1 cellular context compared by ENCODE assay signal in the genomic region with DNA sequence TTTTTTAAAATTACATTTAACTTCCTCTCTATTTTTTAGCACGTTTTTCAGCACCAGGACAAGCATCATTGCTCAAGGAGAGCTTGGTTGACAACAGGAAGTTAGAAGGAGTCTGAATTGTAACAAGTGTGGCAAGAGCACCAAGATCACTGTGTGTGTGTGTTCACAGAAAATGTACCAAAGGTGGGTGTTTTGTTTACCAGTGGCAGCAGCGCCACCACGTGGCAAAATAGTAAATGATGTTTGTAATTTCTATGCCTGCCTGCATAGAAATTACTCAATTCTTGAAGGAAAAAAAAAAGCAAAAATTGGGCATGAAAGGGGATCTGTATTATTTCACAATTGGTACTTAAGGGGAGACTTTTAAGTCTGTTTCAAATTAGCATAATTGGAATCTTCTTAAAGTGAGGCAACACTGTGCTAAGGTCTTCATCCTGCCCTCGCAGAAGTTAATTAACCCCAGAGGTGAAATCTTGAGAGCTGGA.
TF ChIP-seq lines count a peak whose summit lies in the region.

No MANE protein-coding gene starts in this region.

TF ChIP-seq in IMR-90, 13 proteins besides CTCF, POLR2A, EP300 and RAD21 (continued from another document):
- TF ChIP-seq, protein P1, sequence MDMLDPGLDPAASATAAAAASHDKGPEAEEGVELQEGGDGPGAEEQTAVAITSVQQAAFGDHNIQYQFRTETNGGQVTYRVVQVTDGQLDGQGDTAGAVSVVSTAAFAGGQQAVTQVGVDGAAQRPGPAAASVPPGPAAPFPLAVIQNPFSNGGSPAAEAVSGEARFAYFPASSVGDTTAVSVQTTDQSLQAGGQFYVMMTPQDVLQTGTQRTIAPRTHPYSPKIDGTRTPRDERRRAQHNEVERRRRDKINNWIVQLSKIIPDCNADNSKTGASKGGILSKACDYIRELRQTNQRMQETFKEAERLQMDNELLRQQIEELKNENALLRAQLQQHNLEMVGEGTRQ (IDR thresholded peaks at IDR 0.05; ENCODE audit: low read depth, low read length), result no peak; the same call in 1 of the 2 replicates
- TF ChIP-seq FOS (IDR thresholded peaks at IDR 0.05; ENCODE audit: low read depth, low read length), result no peak
- no peak for TF ChIP-seq RFX5 (IDR thresholded peaks at IDR 0.05; ENCODE audit: low read depth, low read length)
- TF ChIP-seq MXI1 (IDR thresholded peaks at IDR 0.05; ENCODE audit: borderline replicate concordance, low read depth, low read length), result no peak
- no peak for TF ChIP-seq RCOR1 (IDR thresholded peaks at IDR 0.05; ENCODE audit: insufficient replicate concordance, low read length)
- peak; percentile 57 for TF ChIP-seq CEBPB (IDR thresholded peaks at IDR 0.05; ENCODE audit: low read depth, low read length)
- TF ChIP-seq BHLHE40 (IDR thresholded peaks at IDR 0.05; ENCODE audit: low read depth, low read length), result no peak
- TF ChIP-seq NFE2L2 (IDR thresholded peaks at IDR 0.05; ENCODE audit: low read depth, low read length), result no peak
- TF ChIP-seq MAFK (IDR thresholded peaks at IDR 0.05; ENCODE audit: low read depth, low read length), result no peak
- TF ChIP-seq MAZ (IDR thresholded peaks at IDR 0.05; ENCODE audit: borderline replicate concordance, low read depth, low read length), result no peak
- TF ChIP-seq, protein P2, sequence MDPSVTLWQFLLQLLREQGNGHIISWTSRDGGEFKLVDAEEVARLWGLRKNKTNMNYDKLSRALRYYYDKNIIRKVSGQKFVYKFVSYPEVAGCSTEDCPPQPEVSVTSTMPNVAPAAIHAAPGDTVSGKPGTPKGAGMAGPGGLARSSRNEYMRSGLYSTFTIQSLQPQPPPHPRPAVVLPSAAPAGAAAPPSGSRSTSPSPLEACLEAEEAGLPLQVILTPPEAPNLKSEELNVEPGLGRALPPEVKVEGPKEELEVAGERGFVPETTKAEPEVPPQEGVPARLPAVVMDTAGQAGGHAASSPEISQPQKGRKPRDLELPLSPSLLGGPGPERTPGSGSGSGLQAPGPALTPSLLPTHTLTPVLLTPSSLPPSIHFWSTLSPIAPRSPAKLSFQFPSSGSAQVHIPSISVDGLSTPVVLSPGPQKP (IDR thresholded peaks at IDR 0.05; ENCODE audit: borderline replicate concordance, low read depth, low read length), result no peak
